In the genomic region with DNA sequence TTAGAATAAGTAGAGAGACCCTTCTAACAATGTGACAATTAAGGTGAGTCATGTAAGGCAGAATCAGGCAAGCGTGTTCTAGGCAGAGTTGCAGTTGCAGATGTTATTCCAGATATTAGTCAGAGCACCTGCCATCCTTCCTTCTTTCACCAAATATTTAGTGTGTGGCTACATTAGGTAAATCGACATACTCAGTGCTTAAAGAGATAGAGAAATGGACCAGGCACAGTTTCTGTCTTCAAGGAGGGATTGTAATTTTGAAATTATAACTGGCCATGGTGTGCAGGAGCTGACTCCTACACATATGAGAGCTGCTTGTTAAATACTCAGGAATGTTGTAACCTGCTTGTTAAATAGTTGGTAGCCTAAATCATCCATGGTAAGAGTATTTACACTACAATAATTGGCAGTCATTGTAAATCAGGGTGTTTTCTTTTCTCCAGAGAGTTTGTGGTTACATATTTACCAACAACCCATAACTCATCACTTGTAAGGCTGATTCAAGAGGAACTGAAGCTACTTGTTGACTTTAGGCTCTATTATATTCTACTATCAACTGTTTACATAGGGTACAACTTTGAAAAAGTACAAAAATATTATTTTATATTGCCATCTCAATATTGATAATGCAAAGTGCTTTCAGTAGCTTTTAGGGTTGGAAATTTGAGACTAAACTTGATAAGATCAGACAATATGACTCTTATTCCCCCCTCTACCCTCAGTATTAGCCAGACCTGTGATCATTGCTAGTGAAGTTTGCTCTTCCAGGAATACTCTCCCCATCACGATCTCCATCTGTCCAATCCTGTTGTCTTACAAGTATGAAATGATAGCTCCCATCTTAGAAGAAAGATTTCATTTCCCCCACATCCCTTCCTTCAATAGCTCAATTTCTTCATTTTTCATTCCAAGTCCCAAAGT, we compare ENCODE assay signal across 1 cellular context.
TF ChIP-seq lines count a peak whose summit lies in the region.

No MANE protein-coding gene starts in this region.

TF ChIP-seq in GM12878, 131 proteins besides CTCF, POLR2A, EP300 and RAD21 (continued from another document and continues in another):
- TF ChIP-seq, protein P1, sequence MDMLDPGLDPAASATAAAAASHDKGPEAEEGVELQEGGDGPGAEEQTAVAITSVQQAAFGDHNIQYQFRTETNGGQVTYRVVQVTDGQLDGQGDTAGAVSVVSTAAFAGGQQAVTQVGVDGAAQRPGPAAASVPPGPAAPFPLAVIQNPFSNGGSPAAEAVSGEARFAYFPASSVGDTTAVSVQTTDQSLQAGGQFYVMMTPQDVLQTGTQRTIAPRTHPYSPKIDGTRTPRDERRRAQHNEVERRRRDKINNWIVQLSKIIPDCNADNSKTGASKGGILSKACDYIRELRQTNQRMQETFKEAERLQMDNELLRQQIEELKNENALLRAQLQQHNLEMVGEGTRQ (IDR thresholded peaks at IDR 0.05; ENCODE audit: borderline replicate concordance, low read depth, low read length), result no peak
- TF ChIP-seq, protein P2, sequence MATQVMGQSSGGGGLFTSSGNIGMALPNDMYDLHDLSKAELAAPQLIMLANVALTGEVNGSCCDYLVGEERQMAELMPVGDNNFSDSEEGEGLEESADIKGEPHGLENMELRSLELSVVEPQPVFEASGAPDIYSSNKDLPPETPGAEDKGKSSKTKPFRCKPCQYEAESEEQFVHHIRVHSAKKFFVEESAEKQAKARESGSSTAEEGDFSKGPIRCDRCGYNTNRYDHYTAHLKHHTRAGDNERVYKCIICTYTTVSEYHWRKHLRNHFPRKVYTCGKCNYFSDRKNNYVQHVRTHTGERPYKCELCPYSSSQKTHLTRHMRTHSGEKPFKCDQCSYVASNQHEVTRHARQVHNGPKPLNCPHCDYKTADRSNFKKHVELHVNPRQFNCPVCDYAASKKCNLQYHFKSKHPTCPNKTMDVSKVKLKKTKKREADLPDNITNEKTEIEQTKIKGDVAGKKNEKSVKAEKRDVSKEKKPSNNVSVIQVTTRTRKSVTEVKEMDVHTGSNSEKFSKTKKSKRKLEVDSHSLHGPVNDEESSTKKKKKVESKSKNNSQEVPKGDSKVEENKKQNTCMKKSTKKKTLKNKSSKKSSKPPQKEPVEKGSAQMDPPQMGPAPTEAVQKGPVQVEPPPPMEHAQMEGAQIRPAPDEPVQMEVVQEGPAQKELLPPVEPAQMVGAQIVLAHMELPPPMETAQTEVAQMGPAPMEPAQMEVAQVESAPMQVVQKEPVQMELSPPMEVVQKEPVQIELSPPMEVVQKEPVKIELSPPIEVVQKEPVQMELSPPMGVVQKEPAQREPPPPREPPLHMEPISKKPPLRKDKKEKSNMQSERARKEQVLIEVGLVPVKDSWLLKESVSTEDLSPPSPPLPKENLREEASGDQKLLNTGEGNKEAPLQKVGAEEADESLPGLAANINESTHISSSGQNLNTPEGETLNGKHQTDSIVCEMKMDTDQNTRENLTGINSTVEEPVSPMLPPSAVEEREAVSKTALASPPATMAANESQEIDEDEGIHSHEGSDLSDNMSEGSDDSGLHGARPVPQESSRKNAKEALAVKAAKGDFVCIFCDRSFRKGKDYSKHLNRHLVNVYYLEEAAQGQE (IDR thresholded peaks at IDR 0.05; ENCODE audit: low read depth, low read length), result peak; percentile 39; the same call in 1 of the 2 replicates
- TF ChIP-seq CREM (IDR thresholded peaks at IDR 0.05; ENCODE audit: low read depth) (peak; percentile 91), BRCA1 (IDR thresholded peaks at IDR 0.05; ENCODE audit: low read depth, low read length) (no peak), E4F1 (IDR thresholded peaks at IDR 0.05; ENCODE audit: borderline replicate concordance, partially characterized antibody) (no peak), FOXK2 (IDR thresholded peaks at IDR 0.05) (no peak), ZNF384 (IDR thresholded peaks at IDR 0.05; ENCODE audit: borderline replicate concordance, low read depth, low read length) (no peak), SIX5 (IDR thresholded peaks at IDR 0.05; ENCODE audit: low read depth, low read length, severe bottlenecking) (peak; percentile 25), KDM1A (IDR thresholded peaks at IDR 0.05; ENCODE audit: borderline replicate concordance) (no peak), IRF4 (IDR thresholded peaks at IDR 0.05; ENCODE audit: low read depth, low read length) (peak; percentile 97), TCF3 (IDR thresholded peaks at IDR 0.05; ENCODE audit: borderline replicate concordance, insufficient read depth, low read depth, low read length) (peak; percentile 99), EZH2 (IDR thresholded peaks at IDR 0.05; ENCODE audit: borderline replicate concordance, control insufficient read depth, low read depth, low read length) (no peak), CBX5 (IDR thresholded peaks at IDR 0.05; ENCODE audit: low read depth) (peak; percentile 95), MTA2 (IDR thresholded peaks at IDR 0.05; ENCODE audit: low read depth) (peak; percentile 91), CHD1 (IDR thresholded peaks at IDR 0.05; ENCODE audit: low read depth, low read length) (no peak), RFX5 (IDR thresholded peaks at IDR 0.05; ENCODE audit: low read depth, low read length) (no peak), STAT1 (conservative IDR thresholded peaks at IDR 0.05) (no peak), NR2F1 (conservative IDR thresholded peaks at IDR 0.05) (peak; percentile 67), ATF7 (IDR thresholded peaks at IDR 0.05; ENCODE audit: low read depth) (peak; percentile 65), KAT2A (conservative IDR thresholded peaks at IDR 0.05; ENCODE audit: control insufficient read depth, low read depth, low read length) (no peak), MEF2A (IDR thresholded peaks at IDR 0.05; ENCODE audit: insufficient read depth, low read depth, low read length) (peak; percentile 86; the same call in 1 of the 2 replicates), CREB1 (IDR thresholded peaks at IDR 0.05; ENCODE audit: low read depth) (peak; percentile 57), CBX3 (IDR thresholded peaks at IDR 0.05; ENCODE audit: borderline replicate concordance, low read depth) (no peak), CHD4 (IDR thresholded peaks at IDR 0.05) (no peak), E2F4 (IDR thresholded peaks at IDR 0.05; ENCODE audit: low read depth, low read length) (no peak), ZNF207 (IDR thresholded peaks at IDR 0.05; ENCODE audit: borderline replicate concordance) (no peak), MYB (IDR thresholded peaks at IDR 0.05; ENCODE audit: borderline replicate concordance, low read depth, low read length) (no peak), SUPT20H (IDR thresholded peaks at IDR 0.05; ENCODE audit: borderline replicate concordance, control insufficient read depth, low read depth, low read length) (no peak), SREBF2 (IDR thresholded peaks at IDR 0.05; ENCODE audit: low read length) (no peak), EED (IDR thresholded peaks at IDR 0.05; ENCODE audit: low read depth) (peak; percentile 88), TCF12 (IDR thresholded peaks at IDR 0.05; ENCODE audit: low read depth, low read length) (peak; percentile 99), SMARCA5 (IDR thresholded peaks at IDR 0.05) (0 out of 2 replicates have a peak, but pooled peaks have one; percentile 17), MXI1 (IDR thresholded peaks at IDR 0.05; ENCODE audit: low read depth, low read length) (no peak), ESRRA (IDR thresholded peaks at IDR 0.05; ENCODE audit: low read length) (no peak), CEBPB (IDR thresholded peaks at IDR 0.05; ENCODE audit: borderline replicate concordance in 1 of 2, low read depth in 2 of 2, low read length in 2 of 2) (peak in 1 of 2 experiments; percentile 75; a peak in 1 of 4 replicates), ELK1 (IDR thresholded peaks at IDR 0.05; ENCODE audit: low read depth, low read length) (no peak), FOXM1 (IDR thresholded peaks at IDR 0.05; ENCODE audit: low read depth, low read length) (peak; percentile 98)
- TF ChIP-seq, protein P3, sequence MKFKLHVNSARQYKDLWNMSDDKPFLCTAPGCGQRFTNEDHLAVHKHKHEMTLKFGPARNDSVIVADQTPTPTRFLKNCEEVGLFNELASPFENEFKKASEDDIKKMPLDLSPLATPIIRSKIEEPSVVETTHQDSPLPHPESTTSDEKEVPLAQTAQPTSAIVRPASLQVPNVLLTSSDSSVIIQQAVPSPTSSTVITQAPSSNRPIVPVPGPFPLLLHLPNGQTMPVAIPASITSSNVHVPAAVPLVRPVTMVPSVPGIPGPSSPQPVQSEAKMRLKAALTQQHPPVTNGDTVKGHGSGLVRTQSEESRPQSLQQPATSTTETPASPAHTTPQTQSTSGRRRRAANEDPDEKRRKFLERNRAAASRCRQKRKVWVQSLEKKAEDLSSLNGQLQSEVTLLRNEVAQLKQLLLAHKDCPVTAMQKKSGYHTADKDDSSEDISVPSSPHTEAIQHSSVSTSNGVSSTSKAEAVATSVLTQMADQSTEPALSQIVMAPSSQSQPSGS (IDR thresholded peaks at IDR 0.05; ENCODE audit: low read length), result peak; percentile 93
- TF ChIP-seq, protein P4, sequence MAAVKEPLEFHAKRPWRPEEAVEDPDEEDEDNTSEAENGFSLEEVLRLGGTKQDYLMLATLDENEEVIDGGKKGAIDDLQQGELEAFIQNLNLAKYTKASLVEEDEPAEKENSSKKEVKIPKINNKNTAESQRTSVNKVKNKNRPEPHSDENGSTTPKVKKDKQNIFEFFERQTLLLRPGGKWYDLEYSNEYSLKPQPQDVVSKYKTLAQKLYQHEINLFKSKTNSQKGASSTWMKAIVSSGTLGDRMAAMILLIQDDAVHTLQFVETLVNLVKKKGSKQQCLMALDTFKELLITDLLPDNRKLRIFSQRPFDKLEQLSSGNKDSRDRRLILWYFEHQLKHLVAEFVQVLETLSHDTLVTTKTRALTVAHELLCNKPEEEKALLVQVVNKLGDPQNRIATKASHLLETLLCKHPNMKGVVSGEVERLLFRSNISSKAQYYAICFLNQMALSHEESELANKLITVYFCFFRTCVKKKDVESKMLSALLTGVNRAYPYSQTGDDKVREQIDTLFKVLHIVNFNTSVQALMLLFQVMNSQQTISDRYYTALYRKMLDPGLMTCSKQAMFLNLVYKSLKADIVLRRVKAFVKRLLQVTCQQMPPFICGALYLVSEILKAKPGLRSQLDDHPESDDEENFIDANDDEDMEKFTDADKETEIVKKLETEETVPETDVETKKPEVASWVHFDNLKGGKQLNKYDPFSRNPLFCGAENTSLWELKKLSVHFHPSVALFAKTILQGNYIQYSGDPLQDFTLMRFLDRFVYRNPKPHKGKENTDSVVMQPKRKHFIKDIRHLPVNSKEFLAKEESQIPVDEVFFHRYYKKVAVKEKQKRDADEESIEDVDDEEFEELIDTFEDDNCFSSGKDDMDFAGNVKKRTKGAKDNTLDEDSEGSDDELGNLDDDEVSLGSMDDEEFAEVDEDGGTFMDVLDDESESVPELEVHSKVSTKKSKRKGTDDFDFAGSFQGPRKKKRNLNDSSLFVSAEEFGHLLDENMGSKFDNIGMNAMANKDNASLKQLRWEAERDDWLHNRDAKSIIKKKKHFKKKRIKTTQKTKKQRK (IDR thresholded peaks at IDR 0.05; ENCODE audit: low read depth, low read length), result no peak
- TF ChIP-seq, protein P5, sequence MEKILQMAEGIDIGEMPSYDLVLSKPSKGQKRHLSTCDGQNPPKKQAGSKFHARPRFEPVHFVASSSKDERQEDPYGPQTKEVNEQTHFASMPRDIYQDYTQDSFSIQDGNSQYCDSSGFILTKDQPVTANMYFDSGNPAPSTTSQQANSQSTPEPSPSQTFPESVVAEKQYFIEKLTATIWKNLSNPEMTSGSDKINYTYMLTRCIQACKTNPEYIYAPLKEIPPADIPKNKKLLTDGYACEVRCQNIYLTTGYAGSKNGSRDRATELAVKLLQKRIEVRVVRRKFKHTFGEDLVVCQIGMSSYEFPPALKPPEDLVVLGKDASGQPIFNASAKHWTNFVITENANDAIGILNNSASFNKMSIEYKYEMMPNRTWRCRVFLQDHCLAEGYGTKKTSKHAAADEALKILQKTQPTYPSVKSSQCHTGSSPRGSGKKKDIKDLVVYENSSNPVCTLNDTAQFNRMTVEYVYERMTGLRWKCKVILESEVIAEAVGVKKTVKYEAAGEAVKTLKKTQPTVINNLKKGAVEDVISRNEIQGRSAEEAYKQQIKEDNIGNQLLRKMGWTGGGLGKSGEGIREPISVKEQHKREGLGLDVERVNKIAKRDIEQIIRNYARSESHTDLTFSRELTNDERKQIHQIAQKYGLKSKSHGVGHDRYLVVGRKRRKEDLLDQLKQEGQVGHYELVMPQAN (conservative IDR thresholded peaks at IDR 0.05), result no peak
- TF ChIP-seq, protein P6, sequence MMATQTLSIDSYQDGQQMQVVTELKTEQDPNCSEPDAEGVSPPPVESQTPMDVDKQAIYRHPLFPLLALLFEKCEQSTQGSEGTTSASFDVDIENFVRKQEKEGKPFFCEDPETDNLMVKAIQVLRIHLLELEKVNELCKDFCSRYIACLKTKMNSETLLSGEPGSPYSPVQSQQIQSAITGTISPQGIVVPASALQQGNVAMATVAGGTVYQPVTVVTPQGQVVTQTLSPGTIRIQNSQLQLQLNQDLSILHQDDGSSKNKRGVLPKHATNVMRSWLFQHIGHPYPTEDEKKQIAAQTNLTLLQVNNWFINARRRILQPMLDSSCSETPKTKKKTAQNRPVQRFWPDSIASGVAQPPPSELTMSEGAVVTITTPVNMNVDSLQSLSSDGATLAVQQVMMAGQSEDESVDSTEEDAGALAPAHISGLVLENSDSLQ (IDR thresholded peaks at IDR 0.05), result 0 out of 2 replicates have a peak, but pooled peaks have one; percentile 7
